In the genomic region with DNA sequence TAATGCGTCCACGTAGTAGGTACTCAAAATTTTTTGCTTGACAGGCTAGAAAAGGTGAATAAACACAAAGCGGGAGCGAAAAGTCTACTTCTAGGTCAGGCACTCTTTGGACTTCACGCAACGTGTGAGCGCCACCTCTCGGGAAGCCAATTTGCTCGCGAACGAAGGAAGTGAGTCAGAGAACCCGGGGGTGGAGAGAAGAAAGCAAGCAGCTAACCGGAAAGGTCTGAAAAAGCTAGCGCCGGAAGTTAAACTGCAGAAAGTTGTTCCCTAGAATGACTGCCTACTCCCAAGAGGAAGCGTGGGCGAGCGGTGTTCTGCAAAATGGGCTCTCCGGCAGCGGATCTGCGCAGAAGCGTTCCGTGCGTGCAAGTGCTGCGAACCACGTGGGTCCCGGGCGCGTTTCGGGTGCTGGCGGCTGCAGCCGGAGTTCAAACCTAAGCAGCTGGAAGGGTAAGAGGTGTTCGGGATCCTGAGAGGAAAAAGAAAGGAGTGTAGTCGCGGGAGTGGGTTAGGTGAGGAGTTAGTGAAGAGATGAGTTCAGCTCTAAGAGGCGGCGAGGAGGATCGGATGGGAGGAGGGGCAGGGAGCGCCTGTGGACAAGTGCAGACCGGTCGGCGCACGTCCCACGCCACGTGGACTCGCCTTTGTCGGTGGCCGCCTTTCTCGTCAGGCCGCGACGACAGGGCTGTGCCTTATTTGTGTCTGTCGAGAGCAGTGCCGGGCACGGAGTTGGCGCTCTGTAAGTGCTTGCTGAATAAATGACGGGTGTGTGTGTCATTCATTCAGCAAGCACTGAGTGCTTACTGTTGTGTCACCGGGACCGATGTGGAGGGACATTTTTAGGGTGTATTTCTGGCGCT, we compare ENCODE assay signal across 8 cellular contexts. TPM values are rescaled to one million over a fixed set of nuclear protein-coding genes. Genes with fewer than 3 reads are reported as not detected.
DNase-seq lines count a peak whose midpoint lies in the region; ATAC-seq and TF ChIP-seq lines count a peak whose summit lies in the region.

NME1 (plus strand) TSS at position 350 of the 863 bp plus-strand sequence. CDS start 2,096 bp downstream, outside the sequence.

- peak within 1 kb of the TSS; percentile 97 for H2AFZ ChIP-seq in OCI-LY3 (ENCODE audit: low read depth, low read length)

- H3K9ac ChIP-seq in OCI-LY3 (ENCODE audit: low read length): peak within 1 kb of the TSS; percentile 85

- H3K27ac ChIP-seq in OCI-LY3 (ENCODE audit: low read length) (peak within 1 kb of the TSS; percentile 65), epithelial cell of prostate (peak within 1 kb of the TSS; percentile 86)

- H4K20me1 ChIP-seq in OCI-LY3 (ENCODE audit: insufficient read depth, low read length): no peaks in the 10 kb centered on the region

- no peaks in the 10 kb centered on the region for H3K27me3 ChIP-seq in OCI-LY3 (ENCODE audit: low read depth, low read length)

- no peaks in the 10 kb centered on the region for H3K9me3 ChIP-seq in OCI-LY3 (ENCODE audit: insufficient read depth, low read length)
- no peaks in the 10 kb centered on the region for H3K9me3 ChIP-seq in mucosa of descending colon

- H3K36me3 ChIP-seq in OCI-LY3 (replicated peaks; ENCODE audit: low read depth, low read length) (peaks cover 19% of the 10 kb centered on the region), mucosa of descending colon (ENCODE audit: low read depth) (no peaks in the 10 kb centered on the region)

- peaks cover 51% of the 10 kb centered on the region for H3K79me2 ChIP-seq in OCI-LY3 (ENCODE audit: low read length)

- ATAC-seq in GM21526 (IDR thresholded peaks at IDR 0.05; ENCODE audit: low FRiP score, unreplicated experiment) (peak; percentile 88), mucosa of descending colon (peak; percentile 98)

- DNase-seq in DMS153 (lab: John Stamatoyannopoulos, UW) (peak; percentile 99), HuH-7.5 (ENCODE audit: low spot score) (peak; percentile 92), activated T-cell treated with anti-CD3 and anti-CD28 coated beads for 1 hour (ENCODE audit: low read depth) (peak; percentile 95), epithelial cell of prostate (ENCODE audit: low read depth, low spot score) (peak; percentile 98), mucosa of descending colon (peak; percentile 97 to 98 (median 98))
- DNase-seq in stimulated activated CD8-positive, alpha-beta memory T cell treated with anti-CD3 and anti-CD28 coated beads, Interleukin-4, amount 100 ng/mL, for 24 hours (ENCODE audit: low read depth): peak; percentile 94

- intact Hi-C loops in mucosa of descending colon (cut with DNase I, micrococcal nuclease): loop anchor here (2.0 to 10.0 kb wide), 3 partner anchors 149 to 299 kb away; no protein-coding TSS in a partner anchor

- TF ChIP-seq CTCF in OCI-LY3 (IDR thresholded peaks at IDR 0.05; ENCODE audit: low read depth, low read length) (peak; percentile 89), mucosa of descending colon (IDR thresholded peaks at IDR 0.05) (peak; percentile 62)

- peak within 1 kb of the TSS; percentile 95 for H3K4me2 ChIP-seq in OCI-LY3 (ENCODE audit: low read length)

- peak within 1 kb of the TSS; percentile 94 for H3K4me3 ChIP-seq in OCI-LY3 (ENCODE audit: low read length)
- H3K4me3 ChIP-seq in mucosa of descending colon: peak within 1 kb of the TSS; percentile 12

- H3K4me1 ChIP-seq in OCI-LY3 (ENCODE audit: low read length) (peaks cover 19% of the 10 kb centered on the region), mucosa of descending colon (ENCODE audit: low read depth) (peaks cover 15% of the 10 kb centered on the region)

RNA-seq across cellular contexts. Expression of gene NME1, which starts in this region (rescaled TPM):
- total RNA-seq in mucosa of descending colon: 10 to 100 TPM; 18.8 to 64.2 (median 23.9) TPM

Comparison
In these comparisons a context has a peak if more than half of its experiments do, and no peak if none do; other contexts are left out.
1. Peak in every context shown above with its lines: DNase-seq, ATAC-seq, H3K4me3 ChIP-seq and H3K27ac ChIP-seq.